8 cellular contexts compared by ENCODE assay signal in genomic region chr4:114600066-114600552, GRCh38. TPM values are rescaled to one million over a fixed set of nuclear protein-coding genes. Genes with fewer than 3 reads are reported as not detected.
DNase-seq lines count a peak whose midpoint lies in the region; FAIRE-seq and TF ChIP-seq lines count a peak whose summit lies in the region.

No MANE protein-coding gene starts in this region.

- H3K4me1 Mint-ChIP-seq in Calu3 (ENCODE audit: low read depth, unreplicated experiment) (no peaks in the 10 kb centered on the region), neural crest cell (peaks cover 13% of the 10 kb centered on the region)

- H3K4me3 Mint-ChIP-seq in Calu3 (ENCODE audit: low read depth, unreplicated experiment) (peak overlapping the region; percentile 98), neural crest cell (peak overlapping the region; percentile 90)

- no peak for FAIRE-seq in GM12891 (lab: Jason Lieb, UNC)

- intact Hi-C loops in Calu3 (cut with micrococcal nuclease; ENCODE audit: unreplicated experiment) = loop anchor here (5.0 kb wide), 1 partner anchor 88 kb away; no protein-coding TSS in a partner anchor

- H3K27ac Mint-ChIP-seq in Calu3 (ENCODE audit: unreplicated experiment) (peak overlapping the region; percentile 94), neural crest cell (ENCODE audit: unreplicated experiment) (no peak overlapping the region)

- H3K27me3 Mint-ChIP-seq in Calu3 (ENCODE audit: unreplicated experiment) (no peaks in the 10 kb centered on the region), neural crest cell (ENCODE audit: low read depth) (peaks cover 49% of the 10 kb centered on the region)

- no peak for TF ChIP-seq CTCF in Calu3 (IDR thresholded peaks at IDR 0.05; ENCODE audit: unreplicated experiment)
- no peak for TF ChIP-seq CTCF in coronary artery (IDR thresholded peaks at IDR 0.05)
- no peak for TF ChIP-seq CTCF in neural crest cell (conservative IDR thresholded peaks at IDR 0.05)

- CTCF ChIA-PET in Calu3 (lab: Charles Lee) = no interaction called here

- H3K36me3 Mint-ChIP-seq in Calu3 (ENCODE audit: insufficient read depth, unreplicated experiment) = peaks cover 24% of the 10 kb centered on the region
- H3K36me3 Mint-ChIP-seq in neural crest cell (ENCODE audit: low read depth) = peaks cover 8% of the 10 kb centered on the region

- H3K9me3 Mint-ChIP-seq in Calu3 (ENCODE audit: low read depth, unreplicated experiment) (no peaks in the 10 kb centered on the region), neural crest cell (peaks cover 2% of the 10 kb centered on the region)

- H3K27ac ChIP-seq in coronary artery = no peak overlapping the region

- no TSS peak for BruUV-seq in Calu3 (replicated peaks; lab: Mats Ljungman, UMichigan)

- no peak for DNase-seq in Calu3
- peak; percentile 31 for DNase-seq in NCI-H1048 (lab: John Stamatoyannopoulos, UW)
- DNase-seq in coronary artery (ENCODE audit: low spot score) = no peak
- DNase-seq in neural crest cell (ENCODE audit: low read depth, low spot score) = no peak
- no peak for DNase-seq in NCI-H1930 (lab: John Stamatoyannopoulos, UW)
- no peak for DNase-seq in GM12891 (ENCODE audit: insufficient read length, low spot score)
- DNase-seq in stimulated activated CD4-positive, alpha-beta T cell treated with anti-CD3 and anti-CD28 coated beads, Interleukin-12 subunit alpha, Interleukin-12 subunit beta, amount 100 ng/mL, for 4 hours = no peak
- no peak for DNase-seq in erythroblast (lab: John Stamatoyannopoulos, UW)

- TF ChIP-seq POLR2A in GM12891 (IDR thresholded peaks at IDR 0.05; ENCODE audit: low read depth, low read length) = no peak
- no peak for TF ChIP-seq POLR2A in erythroblast (IDR thresholded peaks at IDR 0.05; ENCODE audit: low read length)

- peak overlapping the region; percentile 72 for H3K4me3 ChIP-seq in coronary artery

TF ChIP-seq in GM12891, 5 proteins besides CTCF, POLR2A, EP300 and RAD21:
- TF ChIP-seq SPI1 (IDR thresholded peaks at IDR 0.05; ENCODE audit: low read depth, low read length) (no peak), TAF1 (IDR thresholded peaks at IDR 0.05; ENCODE audit: low read depth, low read length) (no peak), PAX5 (IDR thresholded peaks at IDR 0.05; ENCODE audit: insufficient read depth, low read length, severe bottlenecking) (no peak), POU2F2 (IDR thresholded peaks at IDR 0.05; ENCODE audit: low read depth, low read length) (no peak), POLR2AphosphoS5 (IDR thresholded peaks at IDR 0.05; ENCODE audit: low read depth, low read length) (no peak)

RNA-seq across cellular contexts. Expression of gene UGT8, which starts 1.5 kb away (rescaled TPM):
- total RNA-seq in Calu3 (2022) (20.2 and 23.1 TPM in 2 replicates), neural crest cell (5.9 and 6.3 TPM in 2 replicates)
- 0.19 TPM for polyA plus RNA-seq in GM12891 (2012; ENCODE audit: low read depth, missing spikeins)
